ENCODE assay signal across 26 cellular contexts in genomic region chr7:85471312-85471711, GRCh38.
DNase-seq lines count a peak whose midpoint lies in the region; ATAC-seq, FAIRE-seq and TF ChIP-seq lines count a peak whose summit lies in the region.
"Had no signal": no experiment of that assay in that cellular context is flagged by ENCODE, and none has a peak within 500 bp of the region (broad histone marks: within the 10 kb centered on the region; RNA-seq: fewer than 3 reads in every experiment).

No MANE protein-coding gene starts in this region.

- H3K27ac ChIP-seq in osteoblast (ENCODE audit: low read depth, low read length) (no peak overlapping the region), esophagus squamous epithelium (no peak overlapping the region)
- H3K27ac ChIP-seq: colonic mucosa, heart left ventricle, neural progenitor cell, SJCRH30, tibial nerve had no signal

- no peaks in the 10 kb centered on the region for H3K4me1 ChIP-seq in osteoblast (ENCODE audit: insufficient read depth, low read length)
- no peaks in the 10 kb centered on the region for H3K4me1 ChIP-seq in esophagus squamous epithelium
- H3K4me1 ChIP-seq: colonic mucosa, heart left ventricle, neural progenitor cell, SJCRH30, tibial nerve had no signal

- no peaks in the 10 kb centered on the region for H3K36me3 Mint-ChIP-seq in HFFc6 (ENCODE audit: low read depth)
- no peaks in the 10 kb centered on the region for H3K36me3 Mint-ChIP-seq in activated T-helper 2 cell treated with anti-CD3 and anti-CD28 coated beads, Interferon-gamma antibody, Interleukin-2, Interleukin-4, amounts not matched to agents 10 μg/mL and 5 μg/mL and 100 μg/mL, durations not matched to agents 14 hours and 24 hours and 36 hours (ENCODE audit: low read depth)
- H3K36me3 Mint-ChIP-seq: activated naive CD8-positive, alpha-beta T cell; brain; neural progenitor cell had no signal

- TF ChIP-seq POLR2A in GM12892 (IDR thresholded peaks at IDR 0.05; ENCODE audit: low read depth, low read length) (no peak), esophagus squamous epithelium (IDR thresholded peaks at IDR 0.05) (no peak)

- H3K4me2 ChIP-seq in osteoblast (ENCODE audit: insufficient read depth, low read length) = peak overlapping the region; percentile 62
- H3K4me2 ChIP-seq: neural progenitor cell had no signal

- DNase-seq in HFFc6 (no peak), NOMO-1 treated with DMSO at 0.1 percent for 48 hours (lab: John Stamatoyannopoulos, UW; ENCODE audit: unreplicated experiment) (peak; percentile 70), osteoblast (ENCODE audit: insufficient read length, low spot score, missing footprints) (no peak), left lobe of liver (ENCODE audit: low spot score) (no peak), GM12892 (ENCODE audit: insufficient read length) (no peak), esophagus squamous epithelium (lab: John Stamatoyannopoulos, UW) (no peak)
- DNase-seq in activated T-helper 2 cell treated with anti-CD3 and anti-CD28 coated beads, Interferon-gamma antibody, Interleukin-2, Interleukin-4, amounts not matched to agents 10 μg/mL and 5 μg/mL and 100 μg/mL, durations not matched to agents 14 hours and 24 hours and 36 hours (ENCODE audit: low spot score) = no peak
- DNase-seq: Calu3; colonic mucosa; heart left ventricle; Karpas-422; left ventricle myocardium superior; mucosa of descending colon; NCI-H1417; NCI-H524 treated with DMSO at 0.1 percent for 48 hours; SJCRH30; small intestine; stimulated activated CD4-positive, alpha-beta T cell treated with anti-CD3 and anti-CD28 coated beads, Interleukin-4, amount 100 ng/mL, for 1 hour; stimulated activated naive CD8-positive, alpha-beta T cell treated with anti-CD3 and anti-CD28 coated beads, Interleukin-15, amount 100 ng/mL, for 72 hours; T-helper 9 cell had no signal

- no peaks in the 10 kb centered on the region for H3K9me3 ChIP-seq in osteoblast (ENCODE audit: low read depth, low read length)
- no peaks in the 10 kb centered on the region for H3K9me3 ChIP-seq in esophagus squamous epithelium
- H3K9me3 ChIP-seq: colonic mucosa, heart left ventricle, mucosa of descending colon, SJCRH30, tibial nerve had no signal

- no peak overlapping the region for H2AFZ ChIP-seq in osteoblast (ENCODE audit: low read length)
- H2AFZ ChIP-seq: neural progenitor cell had no signal

- H3K36me3 ChIP-seq in osteoblast (ENCODE audit: insufficient read depth, low read length) = no peaks in the 10 kb centered on the region
- no peaks in the 10 kb centered on the region for H3K36me3 ChIP-seq in esophagus squamous epithelium
- H3K36me3 ChIP-seq: colonic mucosa, heart left ventricle, neural progenitor cell, SJCRH30, tibial nerve had no signal

- no peak for ATAC-seq in left lobe of liver
- ATAC-seq: activated CD4-positive, CD25-positive, alpha-beta regulatory T cell treated with anti-CD3 and anti-CD28 coated beads, Interleukin-2, amount 50 U/mL, for 24 hours; heart left ventricle; left ventricle myocardium superior; mucosa of descending colon had no signal

- H4K20me1 ChIP-seq in osteoblast (ENCODE audit: insufficient read depth, low read length) = no peaks in the 10 kb centered on the region

- H3K79me2 ChIP-seq in osteoblast (ENCODE audit: insufficient read depth, low read length) = no peaks in the 10 kb centered on the region

- H3K27ac Mint-ChIP-seq in HFFc6 = no peak overlapping the region; the same call in 1 of the 2 replicates
- H3K27ac Mint-ChIP-seq in activated T-helper 2 cell treated with anti-CD3 and anti-CD28 coated beads, Interferon-gamma antibody, Interleukin-2, Interleukin-4, amounts not matched to agents 10 μg/mL and 5 μg/mL and 100 μg/mL, durations not matched to agents 14 hours and 24 hours and 36 hours = peak overlapping the region; percentile 77
- H3K27ac Mint-ChIP-seq: activated naive CD8-positive, alpha-beta T cell; brain; neural progenitor cell; stimulated activated naive CD8-positive, alpha-beta T cell treated with anti-CD3 and anti-CD28 coated beads, Interleukin-15, amount 100 ng/mL, for 72 hours had no signal

- H3K4me3 ChIP-seq in osteoblast (ENCODE audit: insufficient read depth, low read length) (no peak overlapping the region), esophagus squamous epithelium (no peak overlapping the region)
- H3K4me3 ChIP-seq: colonic mucosa, heart left ventricle, mucosa of descending colon, neural progenitor cell, SJCRH30, tibial nerve had no signal

- TF ChIP-seq CTCF in HFFc6 (IDR thresholded peaks at IDR 0.05) = peak; percentile 66
- TF ChIP-seq CTCF in osteoblast (IDR thresholded peaks at IDR 0.05; ENCODE audit: extremely low read depth, low read depth, low read length) = no peak
- no peak for TF ChIP-seq CTCF in esophagus squamous epithelium (IDR thresholded peaks at IDR 0.05)

- no peaks in the 10 kb centered on the region for H3K9me3 Mint-ChIP-seq in HFFc6
- peaks cover 3% of the 10 kb centered on the region for H3K9me3 Mint-ChIP-seq in activated T-helper 2 cell treated with anti-CD3 and anti-CD28 coated beads, Interferon-gamma antibody, Interleukin-2, Interleukin-4, amounts not matched to agents 10 μg/mL and 5 μg/mL and 100 μg/mL, durations not matched to agents 14 hours and 24 hours and 36 hours
- H3K9me3 Mint-ChIP-seq: brain, neural progenitor cell had no signal

- H3K4me1 Mint-ChIP-seq in HFFc6 (ENCODE audit: low read depth) = peaks cover 50% of the 10 kb centered on the region
- peaks cover 21% of the 10 kb centered on the region for H3K4me1 Mint-ChIP-seq in activated T-helper 2 cell treated with anti-CD3 and anti-CD28 coated beads, Interferon-gamma antibody, Interleukin-2, Interleukin-4, amounts not matched to agents 10 μg/mL and 5 μg/mL and 100 μg/mL, durations not matched to agents 14 hours and 24 hours and 36 hours (ENCODE audit: low read depth)
- H3K4me1 Mint-ChIP-seq: neural progenitor cell had no signal

- no peaks in the 10 kb centered on the region for H3K27me3 ChIP-seq in osteoblast (ENCODE audit: insufficient read depth, low read length)
- no peaks in the 10 kb centered on the region for H3K27me3 ChIP-seq in esophagus squamous epithelium
- H3K27me3 ChIP-seq: colonic mucosa, heart left ventricle, neural progenitor cell, SJCRH30, tibial nerve had no signal

- H3K27me3 Mint-ChIP-seq in HFFc6 (ENCODE audit: insufficient read depth) = no peaks in the 10 kb centered on the region
- no peaks in the 10 kb centered on the region for H3K27me3 Mint-ChIP-seq in activated T-helper 2 cell treated with anti-CD3 and anti-CD28 coated beads, Interferon-gamma antibody, Interleukin-2, Interleukin-4, amounts not matched to agents 10 μg/mL and 5 μg/mL and 100 μg/mL, durations not matched to agents 14 hours and 24 hours and 36 hours (ENCODE audit: low read depth)
- H3K27me3 Mint-ChIP-seq: brain had no signal

- no peak for FAIRE-seq in GM12892 (lab: Jason Lieb, UNC)
- FAIRE-seq: small intestine had no signal

- intact Hi-C loops in activated T-helper 2 cell treated with anti-CD3 and anti-CD28 coated beads, Interferon-gamma antibody, Interleukin-2, Interleukin-4, amounts not matched to agents 10 μg/mL and 5 μg/mL and 100 μg/mL, durations not matched to agents 14 hours and 24 hours and 36 hours (cut with micrococcal nuclease) = loop anchor here (1.0 kb wide), 1 partner anchor 311 kb away; no protein-coding TSS in a partner anchor
- intact Hi-C loops in esophagus squamous epithelium (cut with DNase I) = no loop called here

- peak overlapping the region; percentile 63 for H3K4me3 Mint-ChIP-seq in HFFc6
- no peak overlapping the region for H3K4me3 Mint-ChIP-seq in activated T-helper 2 cell treated with anti-CD3 and anti-CD28 coated beads, Interferon-gamma antibody, Interleukin-2, Interleukin-4, amounts not matched to agents 10 μg/mL and 5 μg/mL and 100 μg/mL, durations not matched to agents 14 hours and 24 hours and 36 hours (ENCODE audit: low read depth)
- H3K4me3 Mint-ChIP-seq: activated naive CD8-positive, alpha-beta T cell; activated T-cell treated with anti-CD3 and anti-CD28 coated beads, Interleukin-2, amount 50 U/mL, for 72 hours; brain; neural progenitor cell; stimulated activated naive CD8-positive, alpha-beta T cell treated with anti-CD3 and anti-CD28 coated beads, Interleukin-15, amount 100 ng/mL, for 72 hours had no signal
